ENCODE assay signal across 8 cellular contexts in the genomic region with DNA sequence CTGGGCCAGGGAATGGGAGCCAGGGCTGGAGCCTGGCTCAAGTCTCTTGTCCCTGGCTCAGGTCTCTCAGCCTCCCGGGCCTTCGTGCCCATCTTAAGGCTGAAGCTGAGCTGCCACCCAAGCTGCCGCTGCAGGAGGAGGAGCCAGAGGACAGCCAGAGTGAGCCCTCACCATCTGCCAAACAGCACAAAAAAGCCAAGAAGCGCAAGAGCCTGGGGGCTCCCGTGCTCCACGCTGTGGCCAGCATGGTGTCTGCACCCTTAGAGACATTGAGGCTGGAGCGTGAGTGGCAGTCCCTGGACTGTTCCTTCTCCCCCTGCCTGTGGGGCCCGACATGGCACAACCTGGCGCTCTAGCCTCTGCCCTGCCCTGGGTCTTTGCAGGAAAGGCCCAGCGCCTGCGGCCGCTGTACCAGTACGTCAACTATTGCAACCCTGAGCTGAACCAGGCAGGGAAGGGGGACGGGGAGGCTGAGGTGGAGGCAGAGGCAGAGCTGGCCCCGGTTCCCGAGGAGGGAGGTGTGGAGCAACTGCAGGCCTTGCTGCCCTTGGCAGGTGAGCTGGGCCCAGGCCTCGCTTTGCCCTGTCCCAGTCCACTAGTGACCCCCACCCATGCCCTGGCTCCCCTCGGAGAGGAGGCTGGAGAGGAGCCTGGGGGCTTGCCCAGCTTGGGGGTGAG. TPM values are rescaled to one million over a fixed set of nuclear protein-coding genes. Genes with fewer than 3 reads are reported as not detected.
DNase-seq lines count a peak whose midpoint lies in the region; ATAC-seq and TF ChIP-seq lines count a peak whose summit lies in the region.

No MANE protein-coding gene starts in this region.

- peak; percentile 90 for TF ChIP-seq CTCF in colonic mucosa (IDR thresholded peaks at IDR 0.05)
- TF ChIP-seq CTCF in liver (IDR thresholded peaks at IDR 0.05; ENCODE audit: low read depth, low read length, missing input control) = peak; percentile 88

- H3K27ac ChIP-seq in colonic mucosa (peak overlapping the region; percentile 70), liver (ENCODE audit: low read depth in 1 of 2, low read length in 2 of 2) (peak overlapping the region; percentile 92 to 94)

- peaks cover 19% of the 10 kb centered on the region for H3K4me1 ChIP-seq in colonic mucosa
- peaks cover 18 to 61% (median 41%) of the 10 kb centered on the region in 4 donors for H3K4me1 ChIP-seq in liver (ENCODE audit: control insufficient read depth in 4 of 4, insufficient read depth in 4 of 4, low read length in 3 of 4)

- H3K36me3 ChIP-seq in colonic mucosa (no peaks in the 10 kb centered on the region), liver (ENCODE audit: control insufficient read depth in 4 of 4, insufficient read depth in 3 of 4, low read depth in 1 of 4, low read length in 3 of 4) (no peaks in the 10 kb centered on the region)

- in situ Hi-C loops in ACHN (cut with HindIII; ENCODE audit: low pct_ligation_motif_present, low pct_unique_long_range_greater_than_20kb, low sequenced_read_pairs) = no loop called here

- DNase-seq in ACHN (peak; percentile 97), NCI-H345 treated with DMSO at 0.1 percent for 48 hours (lab: John Stamatoyannopoulos, UW; ENCODE audit: unreplicated experiment) (peak; percentile 39), colonic mucosa (peak; percentile 84)
- DNase-seq in activated CD4-positive, alpha-beta T cell treated with anti-CD3 and anti-CD28 coated beads for 4 hours = peak; percentile 76 to 77
- peak; percentile 67 to 79 for DNase-seq in stimulated activated CD4-positive, alpha-beta T cell treated with anti-CD3 and anti-CD28 coated beads, Interleukin-4, amount 100 ng/mL, for 4 hours

- ATAC-seq in GM18519 (IDR thresholded peaks at IDR 0.05; ENCODE audit: low FRiP score, unreplicated experiment) = peak; percentile 56
- ATAC-seq in HG03066 (IDR thresholded peaks at IDR 0.05; ENCODE audit: low read depth, unreplicated experiment) = peak; percentile 77

- no peaks in the 10 kb centered on the region for H3K27me3 ChIP-seq in colonic mucosa
- H3K27me3 ChIP-seq in liver (ENCODE audit: control insufficient read depth in 4 of 4, insufficient read depth in 4 of 4, low read length in 3 of 4) = no peaks in the 10 kb centered on the region

- H3K9me3 ChIP-seq in colonic mucosa (no peaks in the 10 kb centered on the region), liver (ENCODE audit: control insufficient read depth in 4 of 4, low read length in 3 of 4) (no peaks in the 10 kb centered on the region)

- 17% methylated on average over 18 of the region's 18 CpGs for WGBS in liver

- intact Hi-C loops in colonic mucosa (cut with DNase I) = loop anchor here (10.0 kb wide), 1 partner anchor 143 kb away; a partner anchor contains a TSS

- TF ChIP-seq RAD21 in liver (IDR thresholded peaks at IDR 0.05) = peak; percentile 83 to 90

- H3K4me3 ChIP-seq in colonic mucosa (peak overlapping the region; percentile 88), liver (ENCODE audit: low read depth in 1 of 3, low read length in 3 of 3) (peak overlapping the region in 2 of 3 donors; percentile 57 to 80)

- H3K9ac ChIP-seq in colonic mucosa (ENCODE audit: low read depth in 2 of 2, low read length in 2 of 2) (peak overlapping the region; percentile 6 to 55), liver (ENCODE audit: low read depth in 1 of 2, low read length in 2 of 2) (peak overlapping the region in 1 of 2 donors; percentile 86)

TF ChIP-seq in liver, 16 proteins besides CTCF, POLR2A, EP300 and RAD21:
- no peak for TF ChIP-seq FOXA2 (IDR thresholded peaks at IDR 0.05)
- TF ChIP-seq HNF4G (IDR thresholded peaks at IDR 0.05) = peak; percentile 18
- TF ChIP-seq, protein P1, sequence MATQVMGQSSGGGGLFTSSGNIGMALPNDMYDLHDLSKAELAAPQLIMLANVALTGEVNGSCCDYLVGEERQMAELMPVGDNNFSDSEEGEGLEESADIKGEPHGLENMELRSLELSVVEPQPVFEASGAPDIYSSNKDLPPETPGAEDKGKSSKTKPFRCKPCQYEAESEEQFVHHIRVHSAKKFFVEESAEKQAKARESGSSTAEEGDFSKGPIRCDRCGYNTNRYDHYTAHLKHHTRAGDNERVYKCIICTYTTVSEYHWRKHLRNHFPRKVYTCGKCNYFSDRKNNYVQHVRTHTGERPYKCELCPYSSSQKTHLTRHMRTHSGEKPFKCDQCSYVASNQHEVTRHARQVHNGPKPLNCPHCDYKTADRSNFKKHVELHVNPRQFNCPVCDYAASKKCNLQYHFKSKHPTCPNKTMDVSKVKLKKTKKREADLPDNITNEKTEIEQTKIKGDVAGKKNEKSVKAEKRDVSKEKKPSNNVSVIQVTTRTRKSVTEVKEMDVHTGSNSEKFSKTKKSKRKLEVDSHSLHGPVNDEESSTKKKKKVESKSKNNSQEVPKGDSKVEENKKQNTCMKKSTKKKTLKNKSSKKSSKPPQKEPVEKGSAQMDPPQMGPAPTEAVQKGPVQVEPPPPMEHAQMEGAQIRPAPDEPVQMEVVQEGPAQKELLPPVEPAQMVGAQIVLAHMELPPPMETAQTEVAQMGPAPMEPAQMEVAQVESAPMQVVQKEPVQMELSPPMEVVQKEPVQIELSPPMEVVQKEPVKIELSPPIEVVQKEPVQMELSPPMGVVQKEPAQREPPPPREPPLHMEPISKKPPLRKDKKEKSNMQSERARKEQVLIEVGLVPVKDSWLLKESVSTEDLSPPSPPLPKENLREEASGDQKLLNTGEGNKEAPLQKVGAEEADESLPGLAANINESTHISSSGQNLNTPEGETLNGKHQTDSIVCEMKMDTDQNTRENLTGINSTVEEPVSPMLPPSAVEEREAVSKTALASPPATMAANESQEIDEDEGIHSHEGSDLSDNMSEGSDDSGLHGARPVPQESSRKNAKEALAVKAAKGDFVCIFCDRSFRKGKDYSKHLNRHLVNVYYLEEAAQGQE (IDR thresholded peaks at IDR 0.05) = no peak
- TF ChIP-seq GABPA (IDR thresholded peaks at IDR 0.05 in 1 of 2, conservative IDR thresholded peaks at IDR 0.05 in 1 of 2) = no peak
- TF ChIP-seq, protein P2, sequence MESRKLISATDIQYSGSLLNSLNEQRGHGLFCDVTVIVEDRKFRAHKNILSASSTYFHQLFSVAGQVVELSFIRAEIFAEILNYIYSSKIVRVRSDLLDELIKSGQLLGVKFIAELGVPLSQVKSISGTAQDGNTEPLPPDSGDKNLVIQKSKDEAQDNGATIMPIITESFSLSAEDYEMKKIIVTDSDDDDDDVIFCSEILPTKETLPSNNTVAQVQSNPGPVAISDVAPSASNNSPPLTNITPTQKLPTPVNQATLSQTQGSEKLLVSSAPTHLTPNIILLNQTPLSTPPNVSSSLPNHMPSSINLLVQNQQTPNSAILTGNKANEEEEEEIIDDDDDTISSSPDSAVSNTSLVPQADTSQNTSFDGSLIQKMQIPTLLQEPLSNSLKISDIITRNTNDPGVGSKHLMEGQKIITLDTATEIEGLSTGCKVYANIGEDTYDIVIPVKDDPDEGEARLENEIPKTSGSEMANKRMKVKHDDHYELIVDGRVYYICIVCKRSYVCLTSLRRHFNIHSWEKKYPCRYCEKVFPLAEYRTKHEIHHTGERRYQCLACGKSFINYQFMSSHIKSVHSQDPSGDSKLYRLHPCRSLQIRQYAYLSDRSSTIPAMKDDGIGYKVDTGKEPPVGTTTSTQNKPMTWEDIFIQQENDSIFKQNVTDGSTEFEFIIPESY (IDR thresholded peaks at IDR 0.05) = no peak
- TF ChIP-seq EGR1 (IDR thresholded peaks at IDR 0.05; ENCODE audit: low read depth in 2 of 2) = no peak
- peak; percentile 42 for TF ChIP-seq SP1 (IDR thresholded peaks at IDR 0.05)
- TF ChIP-seq NR2F2 (IDR thresholded peaks at IDR 0.05) = no peak
- TF ChIP-seq TAF1 (conservative IDR thresholded peaks at IDR 0.05) = no peak
- TF ChIP-seq YY1 (IDR thresholded peaks at IDR 0.05) = peak; percentile 76
- TF ChIP-seq FOXA1 (IDR thresholded peaks at IDR 0.05) = no peak
- TF ChIP-seq, protein P3, sequence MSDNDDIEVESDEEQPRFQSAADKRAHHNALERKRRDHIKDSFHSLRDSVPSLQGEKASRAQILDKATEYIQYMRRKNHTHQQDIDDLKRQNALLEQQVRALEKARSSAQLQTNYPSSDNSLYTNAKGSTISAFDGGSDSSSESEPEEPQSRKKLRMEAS (IDR thresholded peaks at IDR 0.05) = peak; percentile 56
- TF ChIP-seq HNF4A (conservative IDR thresholded peaks at IDR 0.05) = peak; percentile 32 to 45
- TF ChIP-seq RXRA (IDR thresholded peaks at IDR 0.05) = peak; percentile 49 to 61
- TF ChIP-seq, protein P4, sequence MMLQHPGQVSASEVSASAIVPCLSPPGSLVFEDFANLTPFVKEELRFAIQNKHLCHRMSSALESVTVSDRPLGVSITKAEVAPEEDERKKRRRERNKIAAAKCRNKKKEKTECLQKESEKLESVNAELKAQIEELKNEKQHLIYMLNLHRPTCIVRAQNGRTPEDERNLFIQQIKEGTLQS (IDR thresholded peaks at IDR 0.05) = no peak
- no peak for TF ChIP-seq JUND (IDR thresholded peaks at IDR 0.05)

RNA-seq across cellular contexts. Expression of a gene that starts 1.3 kb away (rescaled TPM):
- total RNA-seq in colonic mucosa (1 to 10 TPM; 1.1 to 1.4 TPM), liver (1 to 10 TPM; 1.2 to 1.9 TPM)
- 1 to 10 TPM; 2.3 to 2.6 TPM for polyA plus RNA-seq in liver

RNA-seq across cellular contexts. Expression of a gene that starts 1.4 kb away (rescaled TPM):
- total RNA-seq in colonic mucosa (10 to 100 TPM in 1 of 2 donors, 1 to 10 TPM in 1; 9.1 to 13.0 TPM), liver (1 to 10 TPM; 3.0 to 7.8 TPM)
- 1 to 10 TPM; 2.6 to 6.5 TPM for polyA plus RNA-seq in liver

RNA-seq across cellular contexts. Expression of a gene that starts 7.2 kb away (rescaled TPM):
- total RNA-seq in colonic mucosa (10 to 100 TPM in 1 of 2 donors, 1 to 10 TPM in 1; 4.6 to 10.3 TPM), liver (1 to 10 TPM in 1 of 2 donors, under 1 TPM in 1; 0.42 to 1.4 TPM)
- polyA plus RNA-seq in liver = 1 to 10 TPM; 2.2 to 2.4 TPM

RNA-seq across cellular contexts. Expression of a gene that starts 7.9 kb away (rescaled TPM):
- total RNA-seq in colonic mucosa (10 to 100 TPM; 11.8 to 27.5 TPM), liver (1 to 10 TPM; 4.3 to 5.6 TPM)
- polyA plus RNA-seq in liver = 1 to 10 TPM; 4.7 to 5.6 TPM

RNA-seq across cellular contexts. Expression of a gene that starts 23.0 kb away (rescaled TPM):
- total RNA-seq in colonic mucosa (1 to 10 TPM; 1.9 to 2.5 TPM), liver (1 to 10 TPM in 1 of 2 donors, under 1 TPM in 1; 0.51 to 1.3 TPM)
- polyA plus RNA-seq in liver = under 1 TPM in 1 of 2 donors, not detected in 1; 0.39 TPM

Comparison
In these comparisons a context has a peak if more than half of its experiments do, and no peak if none do; other contexts are left out.
1. Peak in every context shown above with its lines: DNase-seq, ATAC-seq, H3K4me3 ChIP-seq and H3K27ac ChIP-seq.
2. DNase-seq: peak in every context shown above with its lines; median percentile 97 in ACHN; 84 in colonic mucosa; 76 in activated CD4-positive, alpha-beta T cell treated with anti-CD3 and anti-CD28 coated beads for 4 hours; 73 in stimulated activated CD4-positive, alpha-beta T cell treated with anti-CD3 and anti-CD28 coated beads, Interleukin-4, amount 100 ng/mL, for 4 hours; 39 in NCI-H345 treated with DMSO at 0.1 percent for 48 hours.